Comparison of ENCODE assay signal across 8 cellular contexts in genomic region chr3:113051222-113051804, GRCh38.
DNase-seq lines count a peak whose midpoint lies in the region; ATAC-seq and TF ChIP-seq lines count a peak whose summit lies in the region.

No MANE protein-coding gene starts in this region.

- H3K4ac ChIP-seq in neuronal stem cell (ENCODE audit: low read length): no peak overlapping the region

- no peak overlapping the region for H3K4me3 Mint-ChIP-seq in activated T-cell treated with anti-CD3 and anti-CD28 coated beads, Interleukin-2, amount 50 U/mL, for 4 hours

- H3K4me3 ChIP-seq in Panc1 (ENCODE audit: low read depth in 2 of 2, low read length in 2 of 2) (no peak overlapping the region), fibroblast of pulmonary artery (replicated peaks; ENCODE audit: low read depth, low read length) (no peak overlapping the region), neuronal stem cell (ENCODE audit: low read length in 2 of 2) (no peak overlapping the region), stomach (no peak overlapping the region)

- H3K4me2 ChIP-seq in neuronal stem cell (ENCODE audit: insufficient read depth, low read length, poor library complexity, severe bottlenecking): no peak overlapping the region

- POLR2A ChIA-PET in Panc1 (lab: Charles Lee): no interaction called here

- no TSS peak for BruUV-seq in Panc1 (replicated peaks; lab: Mats Ljungman, UMichigan)

- no CpG with 5 or more reads among the region's 17 CpGs for WGBS in neuronal stem cell (ENCODE audit: extremely low coverage in 2 of 2, insufficient read length in 2 of 2, insufficient replicate concordance in 1 of 2), 2 donors
- 13 to 16% (median 15%) methylated on average over 17 of the region's 17 CpGs for WGBS in stomach, 5 donors

- H3K36me3 Mint-ChIP-seq in activated T-cell treated with anti-CD3 and anti-CD28 coated beads, Interleukin-2, amount 50 U/mL, for 4 hours (ENCODE audit: insufficient read depth): no peaks in the 10 kb centered on the region

- peak overlapping the region; percentile 27 for H2AFZ ChIP-seq in neuronal stem cell (ENCODE audit: low read length)

- H3K18ac ChIP-seq in neuronal stem cell (ENCODE audit: low read length): no peak overlapping the region

- no peak overlapping the region for H3K9ac ChIP-seq in neuronal stem cell (ENCODE audit: low read depth, low read length, poor library complexity)

- no peaks in the 10 kb centered on the region for H3K36me3 ChIP-seq in Panc1 (ENCODE audit: control insufficient read depth, insufficient read depth, low read length)
- peaks cover 0 to 1% of the 10 kb centered on the region in 2 donors for H3K36me3 ChIP-seq in neuronal stem cell (replicated peaks in 1 of 2; ENCODE audit: control insufficient read depth in 2 of 2, insufficient read depth in 2 of 2, low read length in 2 of 2)
- no peaks in the 10 kb centered on the region for H3K36me3 ChIP-seq in stomach

- H3K4me1 ChIP-seq in Panc1 (ENCODE audit: control insufficient read depth, insufficient read depth, low read length): no peaks in the 10 kb centered on the region
- peaks cover 0 to 4% of the 10 kb centered on the region in 2 donors for H3K4me1 ChIP-seq in neuronal stem cell (ENCODE audit: control insufficient read depth in 2 of 2, insufficient read depth in 1 of 2, low read depth in 1 of 2, low read length in 2 of 2)
- H3K4me1 ChIP-seq in stomach: peaks cover 0 to 20% (median 11%) of the 10 kb centered on the region in 4 donors

- no peak overlapping the region for H2BK12ac ChIP-seq in neuronal stem cell (ENCODE audit: low read length)

- no peaks in the 10 kb centered on the region for H3K79me1 ChIP-seq in neuronal stem cell (ENCODE audit: low read depth, low read length)

- peak; percentile 23 for DNase-seq in DMS53 treated with DMSO at 0.1 percent for 48 hours (lab: John Stamatoyannopoulos, UW; ENCODE audit: unreplicated experiment)
- DNase-seq in KG1 (lab: John Stamatoyannopoulos, UW): peak; percentile 93
- DNase-seq in Panc1 (ENCODE audit: low read depth, low spot score): peak; percentile 69
- peak; percentile 89 for DNase-seq in activated T-cell treated with anti-CD3 and anti-CD28 coated beads, Interleukin-2, amount 50 U/mL, for 4 hours
- peak; percentile 84 for DNase-seq in fibroblast of pulmonary artery (ENCODE audit: low read depth)
- peak; percentile 90 for DNase-seq in neuronal stem cell (ENCODE audit: low spot score)
- DNase-seq in stomach: peak; percentile 83

- ATAC-seq in GM21723 (IDR thresholded peaks at IDR 0.05; ENCODE audit: unreplicated experiment) (peak; percentile 98), Panc1 (peak; percentile 97)
- peak; percentile 95 to 98 for ATAC-seq in activated T-cell treated with anti-CD3 and anti-CD28 coated beads, Interleukin-2, amount 50 U/mL, for 4 hours

- H3K27ac ChIP-seq in Panc1 (ENCODE audit: low read length) (no peak overlapping the region), neuronal stem cell (replicated peaks; ENCODE audit: low read length) (no peak overlapping the region), stomach (peak overlapping the region in 3 of 5 donors; percentile 3 to 66 (median 28))

- no peak overlapping the region for H3K23ac ChIP-seq in neuronal stem cell (ENCODE audit: low read depth, low read length, poor library complexity)

- TF ChIP-seq CTCF in Panc1 (IDR thresholded peaks at IDR 0.05) (peak; percentile 96), fibroblast of pulmonary artery (IDR thresholded peaks at IDR 0.05; ENCODE audit: low read length, missing control alignments) (peak; percentile 78), stomach (IDR thresholded peaks at IDR 0.05) (peak in 6 of 7 experiments; percentile 21 to 96 (median 92))

- TF ChIP-seq EP300 in stomach (IDR thresholded peaks at IDR 0.05): no peak

- TF ChIP-seq POLR2A in stomach (IDR thresholded peaks at IDR 0.05): no peak

- H2BK15ac ChIP-seq in neuronal stem cell (ENCODE audit: low read length): no peak overlapping the region

- no peak overlapping the region for H4K8ac ChIP-seq in neuronal stem cell (ENCODE audit: low read depth, low read length)

- H3K9me3 ChIP-seq in Panc1 (ENCODE audit: control insufficient read depth, insufficient read depth, low read depth, low read length) (no peaks in the 10 kb centered on the region), neuronal stem cell (replicated peaks in 1 of 2; ENCODE audit: control insufficient read depth in 2 of 2, insufficient read depth in 1 of 2, low read depth in 1 of 2, low read length in 2 of 2) (no peaks in the 10 kb centered on the region), stomach (no peaks in the 10 kb centered on the region)

- intact Hi-C loops in Panc1 (cut with micrococcal nuclease; ENCODE audit: unreplicated experiment): loop anchor here (1.0 to 10.0 kb wide), 4 partner anchors 83 to 575 kb away; no protein-coding TSS in a partner anchor
- intact Hi-C loops in stomach (cut with DNase I; ENCODE audit: low total_unique reads): no loop called here

- no peak overlapping the region for H4K91ac ChIP-seq in neuronal stem cell (ENCODE audit: low read depth, low read length, poor library complexity)

- no peak overlapping the region for H3K14ac ChIP-seq in neuronal stem cell (ENCODE audit: low read length)

- in situ Hi-C loops in Panc1 (cut with HindIII; ENCODE audit: low pct_unique_long_range_greater_than_20kb, low sequenced_read_pairs): no loop called here

- H3K27me3 Mint-ChIP-seq in activated T-cell treated with anti-CD3 and anti-CD28 coated beads, Interleukin-2, amount 50 U/mL, for 4 hours (ENCODE audit: low read depth): peaks cover 2% of the 10 kb centered on the region

- H2BK5ac ChIP-seq in neuronal stem cell (ENCODE audit: low read length): no peak overlapping the region

- CTCF ChIA-PET in Panc1 (lab: Charles Lee): interaction anchor here (0.6 kb wide), 1 partner anchor 436 kb away, joined by 4 read pairs; no protein-coding TSS in a partner anchor

- no peaks in the 10 kb centered on the region for H3K9me3 Mint-ChIP-seq in activated T-cell treated with anti-CD3 and anti-CD28 coated beads, Interleukin-2, amount 50 U/mL, for 4 hours

- H3K27me3 ChIP-seq in Panc1 (ENCODE audit: control insufficient read depth, insufficient read depth, low read length) (peaks cover 5% of the 10 kb centered on the region), neuronal stem cell (ENCODE audit: control insufficient read depth in 3 of 3, insufficient read depth in 3 of 3, low read depth in 1 of 3, low read length in 3 of 3) (no peaks in the 10 kb centered on the region), stomach (no peaks in the 10 kb centered on the region)

- H2AK5ac ChIP-seq in neuronal stem cell (ENCODE audit: low read depth, low read length): no peak overlapping the region

- no peaks in the 10 kb centered on the region for H3K4me1 Mint-ChIP-seq in activated T-cell treated with anti-CD3 and anti-CD28 coated beads, Interleukin-2, amount 50 U/mL, for 4 hours (ENCODE audit: low read depth)

- no peak overlapping the region for H2BK120ac ChIP-seq in neuronal stem cell (ENCODE audit: low read depth, low read length)

Comparison
In these comparisons a context has a peak if more than half of its experiments do, and no peak if none do; other contexts are left out.
1. DNase-seq: peak in every context shown above with its lines; median percentile 93 in KG1; 90 in neuronal stem cell; 89 in activated T-cell treated with anti-CD3 and anti-CD28 coated beads, Interleukin-2, amount 50 U/mL, for 4 hours; 84 in fibroblast of pulmonary artery; 83 in stomach; 69 in Panc1; 23 in DMS53 treated with DMSO at 0.1 percent for 48 hours.
2. H3K27ac ChIP-seq: peak in stomach (3 of 5); none in Panc1 (single experiment) and neuronal stem cell (single experiment).
3. Peak in every context shown above with its lines, with median percentiles within 50 percentile points of each other: ATAC-seq and CTCF ChIP-seq.